ENCODE assay signal across 11 cellular contexts in genomic region chr5:89255845-89256463, GRCh38.
DNase-seq lines count a peak whose midpoint lies in the region; ATAC-seq and TF ChIP-seq lines count a peak whose summit lies in the region.
"Had no signal": no experiment of that assay in that cellular context is flagged by ENCODE, and none has a peak within 500 bp of the region (broad histone marks: within the 10 kb centered on the region; RNA-seq: fewer than 3 reads in every experiment).

No MANE protein-coding gene starts in this region.

- ATAC-seq in GM21360 (IDR thresholded peaks at IDR 0.05; ENCODE audit: unreplicated experiment), result no peak
- ATAC-seq in HG02798 (IDR thresholded peaks at IDR 0.05; ENCODE audit: poor library complexity, unreplicated experiment), result no peak
- ATAC-seq: T-helper 17 cell had no signal

- H3K27ac Mint-ChIP-seq in chondrocyte (ENCODE audit: unreplicated experiment), result no peak overlapping the region
- H3K27ac Mint-ChIP-seq: T-helper 17 cell had no signal

- TF ChIP-seq CTCF in MM.1S (IDR thresholded peaks at IDR 0.05; ENCODE audit: low read length), result no peak
- TF ChIP-seq CTCF in chondrocyte (IDR thresholded peaks at IDR 0.05), result no peak

- no peaks in the 10 kb centered on the region for H3K36me3 ChIP-seq in MM.1S (replicated peaks; ENCODE audit: insufficient read depth, low read length)

- H2AFZ ChIP-seq in MM.1S (ENCODE audit: low read length), result no peak overlapping the region

- no peaks in the 10 kb centered on the region for H3K9me2 ChIP-seq in MM.1S (replicated peaks; ENCODE audit: insufficient read depth, low read length)

- no peak overlapping the region for H3K4me3 Mint-ChIP-seq in chondrocyte (ENCODE audit: unreplicated experiment)
- H3K4me3 Mint-ChIP-seq: T-helper 17 cell had no signal

- no peaks in the 10 kb centered on the region for H3K27me3 Mint-ChIP-seq in chondrocyte (ENCODE audit: low read depth)
- H3K27me3 Mint-ChIP-seq: T-helper 17 cell had no signal

- no peaks in the 10 kb centered on the region for H3K4me1 Mint-ChIP-seq in chondrocyte (ENCODE audit: low read depth)
- H3K4me1 Mint-ChIP-seq: T-helper 17 cell had no signal

- H3K4me3 ChIP-seq in MM.1S (ENCODE audit: low read length), result no peak overlapping the region

- no peak overlapping the region for H3K4me2 ChIP-seq in MM.1S (ENCODE audit: low read depth, low read length)

- H3K36me3 Mint-ChIP-seq in chondrocyte (ENCODE audit: low read depth), result peaks cover 2% of the 10 kb centered on the region

- no peak overlapping the region for H3K9ac ChIP-seq in MM.1S (ENCODE audit: low read length)

- peak; percentile 16 for DNase-seq in ELF-1 (ENCODE audit: low read depth, low spot score)
- peak; percentile 41 for DNase-seq in MM.1S
- DNase-seq in astrocyte of the hippocampus (ENCODE audit: low read depth, low spot score), result peak; percentile 66
- peak; percentile 37 to 40 for DNase-seq in lung microvascular endothelial cell (ENCODE audit: low read depth in 2 of 2)
- DNase-seq in NCI-H2196 (lab: John Stamatoyannopoulos, UW; ENCODE audit: unreplicated experiment), result no peak
- DNase-seq in chondrocyte (ENCODE audit: low spot score), result no peak
- DNase-seq: activated naive CD4-positive, alpha-beta T cell; NCI-H1092; T-helper 17 cell had no signal

- H3K9me3 ChIP-seq in MM.1S (replicated peaks; ENCODE audit: insufficient read depth, low read length), result no peaks in the 10 kb centered on the region

- no peaks in the 10 kb centered on the region for H3F3A ChIP-seq in MM.1S (ENCODE audit: insufficient read depth, low read length)

- H3K9me3 Mint-ChIP-seq in chondrocyte (ENCODE audit: low read depth), result peaks cover 3% of the 10 kb centered on the region

- H3K79me2 ChIP-seq in MM.1S (ENCODE audit: low read length), result no peaks in the 10 kb centered on the region

- H3K27ac ChIP-seq in MM.1S (ENCODE audit: low read length), result no peak overlapping the region

- no peaks in the 10 kb centered on the region for H4K20me1 ChIP-seq in MM.1S (ENCODE audit: insufficient read depth, low read length)

- H3K27me3 ChIP-seq in MM.1S (replicated peaks; ENCODE audit: insufficient read depth, low read length), result no peaks in the 10 kb centered on the region

- H3K4me1 ChIP-seq in MM.1S (ENCODE audit: low read length), result no peaks in the 10 kb centered on the region

Comparison
In these comparisons a context has a peak if more than half of its experiments do, and no peak if none do; other contexts are left out.
1. DNase-seq: peak in ELF-1 (single experiment), MM.1S (single experiment), astrocyte of the hippocampus (single experiment) and lung microvascular endothelial cell (2 of 2); none in NCI-H2196 (single experiment) and chondrocyte (single experiment).